Comparison of ENCODE assay signal across 21 cellular contexts in the genomic region with DNA sequence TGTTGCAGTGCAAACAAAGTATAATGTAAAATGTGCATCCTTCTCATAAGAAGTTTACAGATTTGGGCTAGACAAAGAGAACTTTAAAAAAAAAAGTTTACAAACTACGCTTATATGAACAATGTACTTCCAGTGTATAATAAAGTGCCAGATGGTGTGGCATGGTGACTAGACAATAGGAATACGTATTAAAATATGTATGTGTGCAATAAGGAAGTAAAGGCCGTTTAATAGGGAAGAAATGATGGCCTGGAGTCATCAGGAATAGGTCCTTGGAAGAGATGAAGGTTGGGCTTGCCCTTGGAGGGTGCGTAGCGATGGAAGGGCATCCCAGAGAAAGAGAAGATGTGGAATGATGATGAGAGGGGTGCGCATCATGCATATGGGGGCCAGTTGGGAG.
"Had no signal": no experiment of that assay in that cellular context is flagged by ENCODE, and none has a peak within 500 bp of the region (broad histone marks: within the 10 kb centered on the region; RNA-seq: fewer than 3 reads in every experiment).

No MANE protein-coding gene starts in this region.

- H3K4me1 ChIP-seq: colonic mucosa, left lung, lower lobe of right lung had no signal

- H3K27ac Mint-ChIP-seq: dendritic cell treated with granulocyte-macrophage colony-stimulating factor and Interleukin-4, amounts not matched to agents 40 ng/mL and 50 ng/mL, for 4 days; effector memory CD8-positive, alpha-beta T cell; immature natural killer cell; mesothelial cell of epicardium; naive thymus-derived CD4-positive, alpha-beta T cell had no signal

- H3K36me3 Mint-ChIP-seq: immature natural killer cell; mesothelial cell of epicardium; naive thymus-derived CD4-positive, alpha-beta T cell had no signal

- ATAC-seq: effector memory CD8-positive, alpha-beta T cell; foreskin keratinocyte; gastroesophageal sphincter; heart left ventricle; left lung; left ventricle myocardium superior; lower lobe of right lung; naive thymus-derived CD4-positive, alpha-beta T cell had no signal

- H3K4me3 ChIP-seq: colonic mucosa, esophagus muscularis mucosa, gastroesophageal sphincter, heart left ventricle, hepatocyte, left lung, lower lobe of right lung had no signal

- DNase-seq: colonic mucosa; cortex of kidney; effector CD8-positive, alpha-beta T cell; effector memory CD8-positive, alpha-beta T cell; foreskin keratinocyte; heart left ventricle; hypothalamus; immature natural killer cell; islet precursor cell; kidney; kidney glomerular epithelial cell; left lung; left ventricle myocardium superior; lower lobe of right lung; mesenchymal stem cell; naive thymus-derived CD4-positive, alpha-beta T cell had no signal

- H3K27me3 ChIP-seq: colonic mucosa, esophagus muscularis mucosa, gastroesophageal sphincter, heart left ventricle, hepatocyte, left lung had no signal

- H3K79me2 ChIP-seq: hepatocyte had no signal

- H2AFZ ChIP-seq: hepatocyte had no signal

- H3K4me2 ChIP-seq: hepatocyte had no signal

- H3K9me3 ChIP-seq: colonic mucosa, esophagus muscularis mucosa, gastroesophageal sphincter, heart left ventricle, left lung, lower lobe of right lung had no signal

- H3K4me1 Mint-ChIP-seq: immature natural killer cell; naive thymus-derived CD4-positive, alpha-beta T cell had no signal

- H3K9me3 Mint-ChIP-seq: dendritic cell treated with granulocyte-macrophage colony-stimulating factor and Interleukin-4, amounts not matched to agents 40 ng/mL and 50 ng/mL, for 4 days; effector memory CD8-positive, alpha-beta T cell; immature natural killer cell; mesothelial cell of epicardium; naive thymus-derived CD4-positive, alpha-beta T cell had no signal

- H3K4me3 Mint-ChIP-seq: dendritic cell treated with granulocyte-macrophage colony-stimulating factor and Interleukin-4, amounts not matched to agents 40 ng/mL and 50 ng/mL, for 4 days; effector memory CD8-positive, alpha-beta T cell; immature natural killer cell; mesothelial cell of epicardium; naive thymus-derived CD4-positive, alpha-beta T cell had no signal

- H3K36me3 ChIP-seq: colonic mucosa, esophagus muscularis mucosa, gastroesophageal sphincter, heart left ventricle, left lung, lower lobe of right lung had no signal

- H3K27ac ChIP-seq: colonic mucosa, esophagus muscularis mucosa, foreskin keratinocyte, gastroesophageal sphincter, heart left ventricle, hepatocyte, left lung, lower lobe of right lung had no signal
